Comparison of ENCODE assay signal across 28 cellular contexts in the genomic region with DNA sequence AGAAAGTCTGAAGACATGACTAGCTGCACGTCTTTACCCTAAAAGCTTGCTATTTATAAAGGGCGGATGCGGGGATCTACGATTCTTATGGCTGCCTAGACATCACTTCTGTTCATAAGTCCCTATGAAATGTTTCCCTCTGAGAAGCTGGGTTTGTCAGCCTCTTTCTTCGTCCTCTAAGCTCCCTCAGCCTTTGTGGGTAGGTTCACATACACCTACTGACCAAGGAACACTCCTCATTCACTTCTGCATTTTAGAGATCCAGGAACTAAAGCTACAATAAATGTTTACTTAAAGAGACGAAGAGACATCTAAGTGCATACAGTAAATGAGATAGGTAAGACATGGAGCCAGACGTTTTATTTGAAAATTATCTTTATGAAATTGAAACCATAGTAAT.
"Had no signal": no experiment of that assay in that cellular context is flagged by ENCODE, and none has a peak within 500 bp of the region (broad histone marks: within the 10 kb centered on the region; RNA-seq: fewer than 3 reads in every experiment).

No MANE protein-coding gene starts in this region.

- H3K4me3 ChIP-seq: gastroesophageal sphincter, heart left ventricle, hepatocyte, mucosa of descending colon, pancreas, right lobe of liver, smooth muscle cell, suprapubic skin, transverse colon, upper lobe of right lung, uterus had no signal

- H3K36me3 ChIP-seq: gastroesophageal sphincter, heart left ventricle, neutrophil, pancreas, right lobe of liver, suprapubic skin, transverse colon, upper lobe of right lung, uterus had no signal

- H3K9me3 ChIP-seq: gastroesophageal sphincter, heart left ventricle, mucosa of descending colon, neutrophil, pancreas, right lobe of liver, suprapubic skin, transverse colon, upper lobe of right lung, uterus had no signal

- DNase-seq: effector CD8-positive, alpha-beta T cell; endodermal cell; foreskin fibroblast; heart left ventricle; kidney; mesenchymal stem cell; mucosa of descending colon; naive B cell; pancreas; right lobe of liver; stimulated activated CD4-positive, alpha-beta T cell treated with anti-CD3 and anti-CD28 coated beads, Interleukin-12 subunit alpha, Interleukin-12 subunit beta, amount 100 ng/mL, for 4 hours; stimulated activated CD4-positive, alpha-beta T cell treated with anti-CD3 and anti-CD28 coated beads, Interleukin-1b, Interleukin-23, amount 100 ng/mL, for 48 hours; stimulated activated CD4-positive, alpha-beta T cell treated with anti-CD3 and anti-CD28 coated beads, Interleukin-4, amount 100 ng/mL, for 1 hour; stimulated activated CD8-positive, alpha-beta memory T cell treated with anti-CD3 and anti-CD28 coated beads, Interleukin-4, amount 100 ng/mL, for 48 hours; stimulated activated naive CD4-positive, alpha-beta T cell; stimulated activated naive CD8-positive, alpha-beta T cell treated with anti-CD3 and anti-CD28 coated beads, Interleukin-15, amount 100 ng/mL, for 72 hours; transverse colon; upper lobe of right lung; uterus had no signal

- H3K4me1 ChIP-seq: gastroesophageal sphincter, suprapubic skin, transverse colon, upper lobe of right lung, uterus had no signal

- ATAC-seq: esophagus mucosa; gastroesophageal sphincter; heart left ventricle; left lobe of liver; mucosa of descending colon; natural killer cell treated with Interleukin-12 subunit alpha and Interleukin-12 subunit beta and Interleukin-15 and Interleukin-18, amount 100 ng/mL, for 72 hours; pancreas; right lobe of liver; stimulated activated naive CD8-positive, alpha-beta T cell treated with anti-CD3 and anti-CD28 coated beads, Interleukin-15, amount 100 ng/mL, for 72 hours; upper lobe of right lung had no signal

- H3K27ac ChIP-seq: epithelial cell of prostate, gastroesophageal sphincter, hepatocyte, neutrophil, suprapubic skin, transverse colon, upper lobe of right lung, uterus had no signal

- H3K27me3 ChIP-seq: gastroesophageal sphincter, heart left ventricle, hepatocyte, neutrophil, pancreas, right lobe of liver, suprapubic skin, transverse colon, upper lobe of right lung, uterus had no signal
